In the genomic region with DNA sequence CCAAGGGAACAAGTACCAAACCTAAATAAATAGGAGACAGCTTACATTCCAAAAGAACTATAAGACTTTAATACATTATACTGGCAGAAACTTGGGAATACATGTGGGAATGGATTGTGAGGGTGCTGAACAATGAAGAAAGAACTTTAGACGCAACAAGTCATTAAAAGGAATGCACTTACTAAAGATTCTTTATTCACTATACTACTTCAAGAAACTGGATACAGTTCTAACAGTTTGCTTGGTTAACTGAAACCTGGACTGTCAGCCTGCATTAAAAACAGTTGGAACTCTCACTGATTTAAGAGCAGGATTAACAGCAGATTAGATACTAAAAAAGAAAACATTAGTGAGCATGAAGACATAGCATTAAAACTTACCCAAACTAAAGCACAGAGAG, we compare ENCODE assay signal across 2 cellular contexts.
TF ChIP-seq lines count a peak whose summit lies in the region.

No MANE protein-coding gene starts in this region.

TF ChIP-seq in A549, 52 proteins besides CTCF, POLR2A, EP300 and RAD21:
- TF ChIP-seq KDM5A (IDR thresholded peaks at IDR 0.05): no peak
- TF ChIP-seq, protein P1, sequence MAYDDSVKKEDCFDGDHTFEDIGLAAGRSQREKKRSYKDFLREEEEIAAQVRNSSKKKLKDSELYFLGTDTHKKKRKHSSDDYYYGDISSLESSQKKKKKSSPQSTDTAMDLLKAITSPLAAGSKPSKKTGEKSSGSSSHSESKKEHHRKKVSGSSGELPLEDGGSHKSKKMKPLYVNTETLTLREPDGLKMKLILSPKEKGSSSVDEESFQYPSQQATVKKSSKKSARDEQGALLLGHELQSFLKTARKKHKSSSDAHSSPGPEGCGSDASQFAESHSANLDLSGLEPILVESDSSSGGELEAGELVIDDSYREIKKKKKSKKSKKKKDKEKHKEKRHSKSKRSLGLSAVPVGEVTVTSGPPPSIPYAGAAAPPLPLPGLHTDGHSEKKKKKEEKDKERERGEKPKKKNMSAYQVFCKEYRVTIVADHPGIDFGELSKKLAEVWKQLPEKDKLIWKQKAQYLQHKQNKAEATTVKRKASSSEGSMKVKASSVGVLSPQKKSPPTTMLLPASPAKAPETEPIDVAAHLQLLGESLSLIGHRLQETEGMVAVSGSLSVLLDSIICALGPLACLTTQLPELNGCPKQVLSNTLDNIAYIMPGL (CRISPR knock-in tag; IDR thresholded peaks at IDR 0.05; ENCODE audit: borderline replicate concordance): no peak
- no peak for TF ChIP-seq CHD2 (IDR thresholded peaks at IDR 0.05; ENCODE audit: low read length, partially characterized antibody)
- no peak for TF ChIP-seq BHLHE40 (IDR thresholded peaks at IDR 0.05; ENCODE audit: low read depth, low read length)
- TF ChIP-seq EHMT2 (IDR thresholded peaks at IDR 0.05; ENCODE audit: low read depth): no peak
- no peak for TF ChIP-seq TFCP2L1 (CRISPR knock-in tag; IDR thresholded peaks at IDR 0.05)
- TF ChIP-seq, protein P2, sequence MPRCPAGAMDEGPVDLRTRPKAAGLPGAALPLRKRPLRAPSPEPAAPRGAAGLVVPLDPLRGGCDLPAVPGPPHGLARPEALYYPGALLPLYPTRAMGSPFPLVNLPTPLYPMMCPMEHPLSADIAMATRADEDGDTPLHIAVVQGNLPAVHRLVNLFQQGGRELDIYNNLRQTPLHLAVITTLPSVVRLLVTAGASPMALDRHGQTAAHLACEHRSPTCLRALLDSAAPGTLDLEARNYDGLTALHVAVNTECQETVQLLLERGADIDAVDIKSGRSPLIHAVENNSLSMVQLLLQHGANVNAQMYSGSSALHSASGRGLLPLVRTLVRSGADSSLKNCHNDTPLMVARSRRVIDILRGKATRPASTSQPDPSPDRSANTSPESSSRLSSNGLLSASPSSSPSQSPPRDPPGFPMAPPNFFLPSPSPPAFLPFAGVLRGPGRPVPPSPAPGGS (IDR thresholded peaks at IDR 0.05): no peak
- no peak for TF ChIP-seq FOXS1 (CRISPR knock-in tag; IDR thresholded peaks at IDR 0.05)
- TF ChIP-seq KDM1A (IDR thresholded peaks at IDR 0.05; ENCODE audit: low read depth): no peak
- TF ChIP-seq MAZ (IDR thresholded peaks at IDR 0.05; ENCODE audit: borderline replicate concordance, low read depth, low read length): no peak
- TF ChIP-seq MAFK (IDR thresholded peaks at IDR 0.05; ENCODE audit: partially characterized antibody): no peak
- no peak for TF ChIP-seq HOXB5 (CRISPR knock-in tag; IDR thresholded peaks at IDR 0.05)

TF ChIP-seq in IMR-90, 13 proteins besides CTCF, POLR2A, EP300 and RAD21:
- TF ChIP-seq CEBPB (IDR thresholded peaks at IDR 0.05; ENCODE audit: low read depth, low read length) (0 out of 2 replicates have a peak, but pooled peaks have one; percentile 13), RFX5 (IDR thresholded peaks at IDR 0.05; ENCODE audit: low read depth, low read length) (no peak)
